1 cellular context compared by ENCODE assay signal in the genomic region with DNA sequence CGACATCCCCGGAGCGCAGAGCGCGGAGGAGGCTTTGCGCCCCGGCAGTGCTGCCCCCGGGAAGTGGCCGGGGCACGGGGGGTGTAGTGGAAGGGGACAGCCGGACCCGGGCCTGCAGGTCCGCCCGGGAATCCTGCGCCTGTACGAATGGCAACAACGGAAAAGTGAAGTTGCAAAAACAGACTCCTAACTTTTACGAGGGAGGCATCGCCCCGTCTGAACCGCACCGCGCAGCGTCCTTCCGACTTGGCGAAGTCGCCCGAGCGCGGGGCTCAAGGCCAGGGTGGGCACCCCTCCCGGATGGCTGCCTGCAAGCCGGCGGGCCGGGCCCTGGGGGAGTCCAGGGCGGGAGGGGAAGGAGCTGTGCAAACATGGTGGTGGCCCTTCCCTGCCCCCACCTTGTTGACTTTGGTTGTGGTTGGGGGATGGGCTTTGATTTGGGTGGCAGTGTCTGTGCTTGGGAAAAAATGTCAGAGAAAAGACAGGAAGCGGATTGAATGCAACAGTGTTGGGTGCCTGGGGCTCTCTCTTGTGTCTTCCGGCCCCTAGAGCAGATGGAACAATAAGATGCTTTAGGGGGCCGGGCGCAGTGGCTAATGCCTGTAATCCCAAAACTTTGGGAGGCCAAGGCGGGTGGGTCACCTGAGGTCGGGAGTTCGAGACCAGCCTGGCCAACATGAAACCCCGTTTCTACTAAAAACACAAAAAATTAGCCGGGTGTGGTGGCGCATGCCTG.
TF ChIP-seq lines count a peak whose summit lies in the region.

No MANE protein-coding gene starts in this region.

TF ChIP-seq in HepG2, 621 proteins besides CTCF, POLR2A, EP300 and RAD21 (continued from another document and continues in another):
- TF ChIP-seq, protein P1, sequence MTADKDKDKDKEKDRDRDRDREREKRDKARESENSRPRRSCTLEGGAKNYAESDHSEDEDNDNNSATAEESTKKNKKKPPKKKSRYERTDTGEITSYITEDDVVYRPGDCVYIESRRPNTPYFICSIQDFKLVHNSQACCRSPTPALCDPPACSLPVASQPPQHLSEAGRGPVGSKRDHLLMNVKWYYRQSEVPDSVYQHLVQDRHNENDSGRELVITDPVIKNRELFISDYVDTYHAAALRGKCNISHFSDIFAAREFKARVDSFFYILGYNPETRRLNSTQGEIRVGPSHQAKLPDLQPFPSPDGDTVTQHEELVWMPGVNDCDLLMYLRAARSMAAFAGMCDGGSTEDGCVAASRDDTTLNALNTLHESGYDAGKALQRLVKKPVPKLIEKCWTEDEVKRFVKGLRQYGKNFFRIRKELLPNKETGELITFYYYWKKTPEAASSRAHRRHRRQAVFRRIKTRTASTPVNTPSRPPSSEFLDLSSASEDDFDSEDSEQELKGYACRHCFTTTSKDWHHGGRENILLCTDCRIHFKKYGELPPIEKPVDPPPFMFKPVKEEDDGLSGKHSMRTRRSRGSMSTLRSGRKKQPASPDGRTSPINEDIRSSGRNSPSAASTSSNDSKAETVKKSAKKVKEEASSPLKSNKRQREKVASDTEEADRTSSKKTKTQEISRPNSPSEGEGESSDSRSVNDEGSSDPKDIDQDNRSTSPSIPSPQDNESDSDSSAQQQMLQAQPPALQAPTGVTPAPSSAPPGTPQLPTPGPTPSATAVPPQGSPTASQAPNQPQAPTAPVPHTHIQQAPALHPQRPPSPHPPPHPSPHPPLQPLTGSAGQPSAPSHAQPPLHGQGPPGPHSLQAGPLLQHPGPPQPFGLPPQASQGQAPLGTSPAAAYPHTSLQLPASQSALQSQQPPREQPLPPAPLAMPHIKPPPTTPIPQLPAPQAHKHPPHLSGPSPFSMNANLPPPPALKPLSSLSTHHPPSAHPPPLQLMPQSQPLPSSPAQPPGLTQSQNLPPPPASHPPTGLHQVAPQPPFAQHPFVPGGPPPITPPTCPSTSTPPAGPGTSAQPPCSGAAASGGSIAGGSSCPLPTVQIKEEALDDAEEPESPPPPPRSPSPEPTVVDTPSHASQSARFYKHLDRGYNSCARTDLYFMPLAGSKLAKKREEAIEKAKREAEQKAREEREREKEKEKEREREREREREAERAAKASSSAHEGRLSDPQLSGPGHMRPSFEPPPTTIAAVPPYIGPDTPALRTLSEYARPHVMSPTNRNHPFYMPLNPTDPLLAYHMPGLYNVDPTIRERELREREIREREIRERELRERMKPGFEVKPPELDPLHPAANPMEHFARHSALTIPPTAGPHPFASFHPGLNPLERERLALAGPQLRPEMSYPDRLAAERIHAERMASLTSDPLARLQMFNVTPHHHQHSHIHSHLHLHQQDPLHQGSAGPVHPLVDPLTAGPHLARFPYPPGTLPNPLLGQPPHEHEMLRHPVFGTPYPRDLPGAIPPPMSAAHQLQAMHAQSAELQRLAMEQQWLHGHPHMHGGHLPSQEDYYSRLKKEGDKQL (CRISPR knock-in tag; IDR thresholded peaks at IDR 0.05; ENCODE audit: low read depth): peak; percentile 86
- TF ChIP-seq, protein P2, sequence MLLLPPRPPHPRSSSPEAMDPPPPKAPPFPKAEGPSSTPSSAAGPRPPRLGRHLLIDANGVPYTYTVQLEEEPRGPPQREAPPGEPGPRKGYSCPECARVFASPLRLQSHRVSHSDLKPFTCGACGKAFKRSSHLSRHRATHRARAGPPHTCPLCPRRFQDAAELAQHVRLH (CRISPR knock-in tag; IDR thresholded peaks at IDR 0.05; ENCODE audit: borderline replicate concordance, low read depth): peak; percentile 93
- TF ChIP-seq DNMT1 (CRISPR knock-in tag; IDR thresholded peaks at IDR 0.05): 0 out of 2 replicates have a peak, but pooled peaks have one; percentile 81
- TF ChIP-seq, protein P3, sequence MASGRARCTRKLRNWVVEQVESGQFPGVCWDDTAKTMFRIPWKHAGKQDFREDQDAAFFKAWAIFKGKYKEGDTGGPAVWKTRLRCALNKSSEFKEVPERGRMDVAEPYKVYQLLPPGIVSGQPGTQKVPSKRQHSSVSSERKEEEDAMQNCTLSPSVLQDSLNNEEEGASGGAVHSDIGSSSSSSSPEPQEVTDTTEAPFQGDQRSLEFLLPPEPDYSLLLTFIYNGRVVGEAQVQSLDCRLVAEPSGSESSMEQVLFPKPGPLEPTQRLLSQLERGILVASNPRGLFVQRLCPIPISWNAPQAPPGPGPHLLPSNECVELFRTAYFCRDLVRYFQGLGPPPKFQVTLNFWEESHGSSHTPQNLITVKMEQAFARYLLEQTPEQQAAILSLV (CRISPR knock-in tag; IDR thresholded peaks at IDR 0.05; ENCODE audit: borderline replicate concordance): peak; percentile 79; the same call in 1 of the 2 replicates
- peak; percentile 75; the same call in 1 of the 2 replicates for TF ChIP-seq ZNF263 (CRISPR knock-in tag; IDR thresholded peaks at IDR 0.05)
- TF ChIP-seq, protein P4, sequence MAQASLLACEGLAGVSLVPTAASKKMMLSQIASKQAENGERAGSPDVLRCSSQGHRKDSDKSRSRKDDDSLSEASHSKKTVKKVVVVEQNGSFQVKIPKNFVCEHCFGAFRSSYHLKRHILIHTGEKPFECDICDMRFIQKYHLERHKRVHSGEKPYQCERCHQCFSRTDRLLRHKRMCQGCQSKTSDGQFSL (CRISPR knock-in tag; IDR thresholded peaks at IDR 0.05): no peak; the same call in none of the 2 replicates
- TF ChIP-seq CCDC6 (CRISPR knock-in tag; IDR thresholded peaks at IDR 0.05): peak; percentile 59; the same call in 1 of the 2 replicates
- no peak; the same call in 1 of the 2 replicates for TF ChIP-seq ZNF567 (CRISPR knock-in tag; IDR thresholded peaks at IDR 0.05; ENCODE audit: borderline replicate concordance)
- peak; percentile 69 for TF ChIP-seq ASH2L (IDR thresholded peaks at IDR 0.05; ENCODE audit: insufficient read length, low read depth, low read length)
- TF ChIP-seq, protein P5, sequence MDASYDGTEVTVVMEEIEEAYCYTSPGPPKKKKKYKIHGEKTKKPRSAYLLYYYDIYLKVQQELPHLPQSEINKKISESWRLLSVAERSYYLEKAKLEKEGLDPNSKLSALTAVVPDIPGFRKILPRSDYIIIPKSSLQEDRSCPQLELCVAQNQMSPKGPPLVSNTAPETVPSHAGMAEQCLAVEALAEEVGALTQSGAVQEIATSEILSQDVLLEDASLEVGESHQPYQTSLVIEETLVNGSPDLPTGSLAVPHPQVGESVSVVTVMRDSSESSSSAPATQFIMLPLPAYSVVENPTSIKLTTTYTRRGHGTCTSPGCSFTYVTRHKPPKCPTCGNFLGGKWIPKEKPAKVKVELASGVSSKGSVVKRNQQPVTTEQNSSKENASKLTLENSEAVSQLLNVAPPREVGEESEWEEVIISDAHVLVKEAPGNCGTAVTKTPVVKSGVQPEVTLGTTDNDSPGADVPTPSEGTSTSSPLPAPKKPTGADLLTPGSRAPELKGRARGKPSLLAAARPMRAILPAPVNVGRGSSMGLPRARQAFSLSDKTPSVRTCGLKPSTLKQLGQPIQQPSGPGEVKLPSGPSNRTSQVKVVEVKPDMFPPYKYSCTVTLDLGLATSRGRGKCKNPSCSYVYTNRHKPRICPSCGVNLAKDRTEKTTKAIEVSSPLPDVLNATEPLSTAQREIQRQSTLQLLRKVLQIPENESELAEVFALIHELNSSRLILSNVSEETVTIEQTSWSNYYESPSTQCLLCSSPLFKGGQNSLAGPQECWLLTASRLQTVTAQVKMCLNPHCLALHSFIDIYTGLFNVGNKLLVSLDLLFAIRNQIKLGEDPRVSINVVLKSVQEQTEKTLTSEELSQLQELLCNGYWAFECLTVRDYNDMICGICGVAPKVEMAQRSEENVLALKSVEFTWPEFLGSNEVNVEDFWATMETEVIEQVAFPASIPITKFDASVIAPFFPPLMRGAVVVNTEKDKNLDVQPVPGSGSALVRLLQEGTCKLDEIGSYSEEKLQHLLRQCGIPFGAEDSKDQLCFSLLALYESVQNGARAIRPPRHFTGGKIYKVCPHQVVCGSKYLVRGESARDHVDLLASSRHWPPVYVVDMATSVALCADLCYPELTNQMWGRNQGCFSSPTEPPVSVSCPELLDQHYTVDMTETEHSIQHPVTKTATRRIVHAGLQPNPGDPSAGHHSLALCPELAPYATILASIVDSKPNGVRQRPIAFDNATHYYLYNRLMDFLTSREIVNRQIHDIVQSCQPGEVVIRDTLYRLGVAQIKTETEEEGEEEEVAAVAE (CRISPR knock-in tag; IDR thresholded peaks at IDR 0.05; ENCODE audit: borderline replicate concordance): peak; percentile 92
- TF ChIP-seq MXD4 (CRISPR knock-in tag; IDR thresholded peaks at IDR 0.05): peak; percentile 47; the same call in 1 of the 2 replicates
- TF ChIP-seq HDAC2 (CRISPR knock-in tag; IDR thresholded peaks at IDR 0.05): peak; percentile 94
- peak; percentile 90; the same call in 1 of the 2 replicates for TF ChIP-seq CHD4 (IDR thresholded peaks at IDR 0.05; ENCODE audit: borderline replicate concordance, low read length)
- TF ChIP-seq JUND (CRISPR knock-in tag; IDR thresholded peaks at IDR 0.05): peak; percentile 55; the same call in 1 of the 2 replicates
- peak; percentile 90 for TF ChIP-seq ZNF878 (CRISPR knock-in tag; IDR thresholded peaks at IDR 0.05)
- TF ChIP-seq KDM1A (CRISPR knock-in tag; IDR thresholded peaks at IDR 0.05): no peak
- no peak for TF ChIP-seq REXO4 (CRISPR knock-in tag; IDR thresholded peaks at IDR 0.05; ENCODE audit: borderline replicate concordance)
- TF ChIP-seq RAD51 (IDR thresholded peaks at IDR 0.05; ENCODE audit: borderline replicate concordance): no peak
- 0 out of 2 replicates have a peak, but pooled peaks have one; percentile 27 for TF ChIP-seq ZMYM2 (CRISPR knock-in tag; IDR thresholded peaks at IDR 0.05)
- no peak for TF ChIP-seq TCF7L2 (IDR thresholded peaks at IDR 0.05; ENCODE audit: low read depth, low read length)
- TF ChIP-seq ELF4 (CRISPR knock-in tag; IDR thresholded peaks at IDR 0.05; ENCODE audit: borderline replicate concordance): no peak
- peak; percentile 51; the same call in 1 of the 2 replicates for TF ChIP-seq ZNF773 (CRISPR knock-in tag; IDR thresholded peaks at IDR 0.05; ENCODE audit: borderline replicate concordance)
- TF ChIP-seq, protein P6, sequence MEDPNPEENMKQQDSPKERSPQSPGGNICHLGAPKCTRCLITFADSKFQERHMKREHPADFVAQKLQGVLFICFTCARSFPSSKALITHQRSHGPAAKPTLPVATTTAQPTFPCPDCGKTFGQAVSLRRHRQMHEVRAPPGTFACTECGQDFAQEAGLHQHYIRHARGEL (CRISPR knock-in tag; IDR thresholded peaks at IDR 0.05): no peak
- TF ChIP-seq, protein P7, sequence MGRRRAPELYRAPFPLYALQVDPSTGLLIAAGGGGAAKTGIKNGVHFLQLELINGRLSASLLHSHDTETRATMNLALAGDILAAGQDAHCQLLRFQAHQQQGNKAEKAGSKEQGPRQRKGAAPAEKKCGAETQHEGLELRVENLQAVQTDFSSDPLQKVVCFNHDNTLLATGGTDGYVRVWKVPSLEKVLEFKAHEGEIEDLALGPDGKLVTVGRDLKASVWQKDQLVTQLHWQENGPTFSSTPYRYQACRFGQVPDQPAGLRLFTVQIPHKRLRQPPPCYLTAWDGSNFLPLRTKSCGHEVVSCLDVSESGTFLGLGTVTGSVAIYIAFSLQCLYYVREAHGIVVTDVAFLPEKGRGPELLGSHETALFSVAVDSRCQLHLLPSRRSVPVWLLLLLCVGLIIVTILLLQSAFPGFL (CRISPR knock-in tag; IDR thresholded peaks at IDR 0.05): 0 out of 2 replicates have a peak, but pooled peaks have one; percentile 35
- no peak for TF ChIP-seq ZNF781 (CRISPR knock-in tag; IDR thresholded peaks at IDR 0.05; ENCODE audit: borderline replicate concordance, not compliant biosample characterization)
- TF ChIP-seq, protein P8, sequence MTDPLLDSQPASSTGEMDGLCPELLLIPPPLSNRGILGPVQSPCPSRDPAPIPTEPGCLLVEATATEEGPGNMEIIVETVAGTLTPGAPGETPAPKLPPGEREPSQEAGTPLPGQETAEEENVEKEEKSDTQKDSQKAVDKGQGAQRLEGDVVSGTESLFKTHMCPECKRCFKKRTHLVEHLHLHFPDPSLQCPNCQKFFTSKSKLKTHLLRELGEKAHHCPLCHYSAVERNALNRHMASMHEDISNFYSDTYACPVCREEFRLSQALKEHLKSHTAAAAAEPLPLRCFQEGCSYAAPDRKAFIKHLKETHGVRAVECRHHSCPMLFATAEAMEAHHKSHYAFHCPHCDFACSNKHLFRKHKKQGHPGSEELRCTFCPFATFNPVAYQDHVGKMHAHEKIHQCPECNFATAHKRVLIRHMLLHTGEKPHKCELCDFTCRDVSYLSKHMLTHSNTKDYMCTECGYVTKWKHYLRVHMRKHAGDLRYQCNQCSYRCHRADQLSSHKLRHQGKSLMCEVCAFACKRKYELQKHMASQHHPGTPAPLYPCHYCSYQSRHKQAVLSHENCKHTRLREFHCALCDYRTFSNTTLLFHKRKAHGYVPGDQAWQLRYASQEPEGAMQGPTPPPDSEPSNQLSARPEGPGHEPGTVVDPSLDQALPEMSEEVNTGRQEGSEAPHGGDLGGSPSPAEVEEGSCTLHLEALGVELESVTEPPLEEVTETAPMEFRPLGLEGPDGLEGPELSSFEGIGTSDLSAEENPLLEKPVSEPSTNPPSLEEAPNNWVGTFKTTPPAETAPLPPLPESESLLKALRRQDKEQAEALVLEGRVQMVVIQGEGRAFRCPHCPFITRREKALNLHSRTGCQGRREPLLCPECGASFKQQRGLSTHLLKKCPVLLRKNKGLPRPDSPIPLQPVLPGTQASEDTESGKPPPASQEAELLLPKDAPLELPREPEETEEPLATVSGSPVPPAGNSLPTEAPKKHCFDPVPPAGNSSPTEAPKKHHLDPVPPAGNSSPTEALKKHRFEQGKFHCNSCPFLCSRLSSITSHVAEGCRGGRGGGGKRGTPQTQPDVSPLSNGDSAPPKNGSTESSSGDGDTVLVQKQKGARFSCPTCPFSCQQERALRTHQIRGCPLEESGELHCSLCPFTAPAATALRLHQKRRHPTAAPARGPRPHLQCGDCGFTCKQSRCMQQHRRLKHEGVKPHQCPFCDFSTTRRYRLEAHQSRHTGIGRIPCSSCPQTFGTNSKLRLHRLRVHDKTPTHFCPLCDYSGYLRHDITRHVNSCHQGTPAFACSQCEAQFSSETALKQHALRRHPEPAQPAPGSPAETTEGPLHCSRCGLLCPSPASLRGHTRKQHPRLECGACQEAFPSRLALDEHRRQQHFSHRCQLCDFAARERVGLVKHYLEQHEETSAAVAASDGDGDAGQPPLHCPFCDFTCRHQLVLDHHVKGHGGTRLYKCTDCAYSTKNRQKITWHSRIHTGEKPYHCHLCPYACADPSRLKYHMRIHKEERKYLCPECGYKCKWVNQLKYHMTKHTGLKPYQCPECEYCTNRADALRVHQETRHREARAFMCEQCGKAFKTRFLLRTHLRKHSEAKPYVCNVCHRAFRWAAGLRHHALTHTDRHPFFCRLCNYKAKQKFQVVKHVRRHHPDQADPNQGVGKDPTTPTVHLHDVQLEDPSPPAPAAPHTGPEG (CRISPR knock-in tag; IDR thresholded peaks at IDR 0.05): peak; percentile 88; the same call in 1 of the 2 replicates
- TF ChIP-seq TEAD2 (CRISPR knock-in tag; IDR thresholded peaks at IDR 0.05): no peak; the same call in 1 of the 2 replicates
- no peak for TF ChIP-seq ZNF7 (CRISPR knock-in tag; IDR thresholded peaks at IDR 0.05)
- TF ChIP-seq FLYWCH1 (CRISPR knock-in tag; IDR thresholded peaks at IDR 0.05): 0 out of 2 replicates have a peak, but pooled peaks have one; percentile 32
- no peak for TF ChIP-seq MATR3 (CRISPR knock-in tag; IDR thresholded peaks at IDR 0.05)
- no peak for TF ChIP-seq NR2F2 (IDR thresholded peaks at IDR 0.05; ENCODE audit: borderline replicate concordance, low read depth)
- TF ChIP-seq, protein P9, sequence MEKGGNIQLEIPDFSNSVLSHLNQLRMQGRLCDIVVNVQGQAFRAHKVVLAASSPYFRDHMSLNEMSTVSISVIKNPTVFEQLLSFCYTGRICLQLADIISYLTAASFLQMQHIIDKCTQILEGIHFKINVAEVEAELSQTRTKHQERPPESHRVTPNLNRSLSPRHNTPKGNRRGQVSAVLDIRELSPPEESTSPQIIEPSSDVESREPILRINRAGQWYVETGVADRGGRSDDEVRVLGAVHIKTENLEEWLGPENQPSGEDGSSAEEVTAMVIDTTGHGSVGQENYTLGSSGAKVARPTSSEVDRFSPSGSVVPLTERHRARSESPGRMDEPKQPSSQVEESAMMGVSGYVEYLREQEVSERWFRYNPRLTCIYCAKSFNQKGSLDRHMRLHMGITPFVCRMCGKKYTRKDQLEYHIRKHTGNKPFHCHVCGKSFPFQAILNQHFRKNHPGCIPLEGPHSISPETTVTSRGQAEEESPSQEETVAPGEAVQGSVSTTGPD (CRISPR knock-in tag; IDR thresholded peaks at IDR 0.05): peak; percentile 88
- 0 out of 2 replicates have a peak, but pooled peaks have one; percentile 55 for TF ChIP-seq MZF1 (CRISPR knock-in tag; IDR thresholded peaks at IDR 0.05; ENCODE audit: borderline replicate concordance)
